10 cellular contexts compared by ENCODE assay signal in the genomic region with DNA sequence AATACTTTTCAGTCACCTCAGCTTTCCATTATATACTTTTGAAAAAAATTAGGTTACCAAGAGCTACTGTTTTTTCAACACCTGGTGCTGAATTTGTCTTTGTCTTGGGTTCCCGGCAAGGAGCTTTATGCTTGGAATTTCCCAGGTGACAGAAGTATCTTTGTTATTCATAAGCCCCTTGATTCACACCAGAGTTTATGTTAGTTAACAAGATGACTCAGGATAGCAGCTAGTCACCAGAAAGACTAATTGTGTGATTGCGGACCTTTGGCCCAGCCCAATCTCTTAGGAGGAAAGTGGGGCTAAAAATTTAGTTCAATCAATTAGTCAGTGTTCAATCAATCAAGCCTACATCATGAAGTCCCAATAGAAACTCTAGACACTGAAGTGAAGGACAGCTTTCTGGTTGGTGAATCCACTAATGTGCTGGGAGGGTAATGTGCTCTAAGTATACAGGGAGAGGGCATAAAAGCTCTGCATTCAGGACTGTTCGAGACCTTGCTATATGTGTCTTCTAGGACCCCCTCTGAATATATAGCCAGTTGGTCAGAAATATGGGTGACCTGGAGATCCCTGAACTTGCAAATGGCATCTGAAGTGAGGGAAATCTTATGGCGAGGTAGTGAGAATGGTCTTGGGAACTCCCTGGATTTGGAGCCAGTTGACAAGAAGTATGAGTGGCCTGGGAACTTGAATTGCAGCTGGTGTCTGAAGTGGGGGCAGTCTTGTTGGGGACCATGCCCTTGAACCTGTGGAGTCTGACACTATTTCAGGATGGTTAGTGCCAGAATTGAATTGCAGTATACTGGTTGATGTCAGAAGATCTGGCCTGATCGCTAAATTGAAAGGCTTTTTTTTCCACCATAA. TPM values are rescaled to one million over a fixed set of nuclear protein-coding genes. Genes with fewer than 3 reads are reported as not detected.
DNase-seq lines count a peak whose midpoint lies in the region; ATAC-seq, FAIRE-seq and TF ChIP-seq lines count a peak whose summit lies in the region.
"Had no signal": no experiment of that assay in that cellular context is flagged by ENCODE, and none has a peak within 500 bp of the region (broad histone marks: within the 10 kb centered on the region; RNA-seq: fewer than 3 reads in every experiment).

No MANE protein-coding gene starts in this region.

- no peaks in the 10 kb centered on the region for H3K9me3 Mint-ChIP-seq in activated CD4-positive, alpha-beta T cell treated with anti-CD3 and anti-CD28 coated beads for 36 hours (ENCODE audit: low read depth)

- H3K27me3 ChIP-seq in foreskin keratinocyte: no peaks in the 10 kb centered on the region
- H3K27me3 ChIP-seq in smooth muscle cell (ENCODE audit: low read depth): no peaks in the 10 kb centered on the region

- H3K9ac ChIP-seq in smooth muscle cell (ENCODE audit: low read depth): no peak overlapping the region

- TF ChIP-seq CTCF in foreskin keratinocyte (conservative IDR thresholded peaks at IDR 0.05) (no peak), smooth muscle cell (IDR thresholded peaks at IDR 0.05; ENCODE audit: borderline replicate concordance, insufficient read depth, poor library complexity, severe bottlenecking) (no peak)

- no peaks in the 10 kb centered on the region for H3K27me3 Mint-ChIP-seq in activated CD4-positive, alpha-beta T cell treated with anti-CD3 and anti-CD28 coated beads for 36 hours

- H3K4me1 Mint-ChIP-seq in activated CD4-positive, alpha-beta T cell treated with anti-CD3 and anti-CD28 coated beads for 36 hours: peaks cover 47% of the 10 kb centered on the region

- CTCF ChIA-PET in activated CD4-positive, alpha-beta T cell treated with anti-CD3 and anti-CD28 coated beads for 36 hours (lab: Charles Lee): interaction anchor here (1.1 to 3.2 kb wide), 14 partner anchors 7 to 278 kb away, joined by 3 to 29 read pairs (median 12); a partner anchor contains a TSS

- H3K4me2 ChIP-seq in smooth muscle cell: peak overlapping the region; percentile 50

- H3K79me2 ChIP-seq in smooth muscle cell (ENCODE audit: low read depth): peaks cover 97% of the 10 kb centered on the region

- FAIRE-seq in RCC 7860 (lab: Jason Lieb, UNC) (no peak), frontal cortex (lab: Jason Lieb, UNC) (no peak)

- H3K4me3 Mint-ChIP-seq in activated CD4-positive, alpha-beta T cell treated with anti-CD3 and anti-CD28 coated beads for 36 hours: no peak overlapping the region

- H3K9me3 ChIP-seq in smooth muscle cell (replicated peaks; ENCODE audit: low read depth): no peaks in the 10 kb centered on the region

- intact Hi-C loops in activated CD4-positive, alpha-beta T cell treated with anti-CD3 and anti-CD28 coated beads for 36 hours (cut with DNase I, micrococcal nuclease): no loop called here

- H3K4me3 ChIP-seq in smooth muscle cell: no peak overlapping the region

- H3F3A ChIP-seq in smooth muscle cell (ENCODE audit: low read depth): peaks cover 15% of the 10 kb centered on the region

- H4K20me1 ChIP-seq in smooth muscle cell (ENCODE audit: low read depth): peaks cover 40% of the 10 kb centered on the region

- peak overlapping the region; percentile 52 for H3K27ac Mint-ChIP-seq in activated CD4-positive, alpha-beta T cell treated with anti-CD3 and anti-CD28 coated beads for 36 hours

- H3K4me1 ChIP-seq in foreskin keratinocyte: peaks cover 20% of the 10 kb centered on the region
- H3K4me1 ChIP-seq in smooth muscle cell (ENCODE audit: low read depth): peaks cover 35% of the 10 kb centered on the region

- POLR2A ChIA-PET in activated CD4-positive, alpha-beta T cell treated with anti-CD3 and anti-CD28 coated beads for 36 hours (lab: Charles Lee): interaction anchor here (0.7 kb wide), 3 partner anchors 16 to 250 kb away, joined by 3 to 4 read pairs (median 4); a partner anchor contains a TSS

- peaks cover 4% of the 10 kb centered on the region for H3K36me3 ChIP-seq in smooth muscle cell (ENCODE audit: low read depth)

- H2AFZ ChIP-seq in smooth muscle cell (ENCODE audit: low read depth): no peak overlapping the region

- H3K27ac ChIP-seq in foreskin keratinocyte (peak overlapping the region; percentile 54), smooth muscle cell (ENCODE audit: low read depth) (peak overlapping the region; percentile 60)

- DNase-seq in activated CD4-positive, alpha-beta T cell treated with anti-CD3 and anti-CD28 coated beads for 36 hours: peak; percentile 13
- DNase-seq in activated CD4-positive, alpha-beta T cell treated with anti-CD3 and anti-CD28 coated beads, Interleukin-2, amount 50 U/mL, for 4 hours: no peak
- peak; percentile 10 for DNase-seq in RCC 7860 (ENCODE audit: low spot score)
- DNase-seq in foreskin keratinocyte: peak; percentile 67 to 71
- no peak for DNase-seq in smooth muscle cell (lab: John Stamatoyannopoulos, UW; ENCODE audit: unreplicated experiment)
- DNase-seq in frontal cortex (ENCODE audit: low spot score in 2 of 2): no peak
- DNase-seq: activated naive CD4-positive, alpha-beta T cell; NCI-H187 treated with DMSO at 0.1 percent for 48 hours had no signal

- peaks cover 34% of the 10 kb centered on the region for H3K36me3 Mint-ChIP-seq in activated CD4-positive, alpha-beta T cell treated with anti-CD3 and anti-CD28 coated beads for 36 hours (ENCODE audit: low read depth)

- 66% methylated on average over 5 of the region's 5 CpGs for WGBS in smooth muscle cell (ENCODE audit: low lambda C conversion rate)

- ATAC-seq in activated CD4-positive, alpha-beta T cell treated with anti-CD3 and anti-CD28 coated beads for 36 hours: peak; percentile 87
- ATAC-seq in foreskin keratinocyte (peak; percentile 94), HG02938 (IDR thresholded peaks at IDR 0.05; ENCODE audit: unreplicated experiment) (no peak), GM21367 (IDR thresholded peaks at IDR 0.05; ENCODE audit: unreplicated experiment) (no peak)

RNA-seq across cellular contexts. Expression of a gene that starts 16.2 kb away (rescaled TPM):
- 10 to 100 TPM; 23.4 to 44.3 TPM for total RNA-seq in activated CD4-positive, alpha-beta T cell treated with anti-CD3 and anti-CD28 coated beads for 36 hours
- 69.1 and 72.1 TPM in 2 replicates for total RNA-seq in foreskin keratinocyte
- 24.5 and 28.8 TPM in 2 replicates for polyA plus RNA-seq in foreskin keratinocyte
- 230 and 282 TPM in 2 replicates for total RNA-seq in smooth muscle cell
- polyA plus RNA-seq in smooth muscle cell: 99.3 and 110 TPM in 2 replicates
- total RNA-seq in frontal cortex: 167 TPM

RNA-seq across cellular contexts. Expression of a gene that starts 24.8 kb away (rescaled TPM):
- 100 to 1,000 TPM; 468 to 520 TPM for total RNA-seq in activated CD4-positive, alpha-beta T cell treated with anti-CD3 and anti-CD28 coated beads for 36 hours
- total RNA-seq in foreskin keratinocyte (475 and 490 TPM in 2 replicates), smooth muscle cell (321 and 1,287 TPM in 2 replicates), frontal cortex (247 TPM)
- polyA plus RNA-seq in foreskin keratinocyte (478 and 491 TPM in 2 replicates), smooth muscle cell (771 and 802 TPM in 2 replicates)

Comparison
In these comparisons a context has a peak if more than half of its experiments do, and no peak if none do; other contexts are left out.
1. DNase-seq: peak in activated CD4-positive, alpha-beta T cell treated with anti-CD3 and anti-CD28 coated beads for 36 hours (single experiment), RCC 7860 (single experiment) and foreskin keratinocyte (2 of 2); none in activated CD4-positive, alpha-beta T cell treated with anti-CD3 and anti-CD28 coated beads, Interleukin-2, amount 50 U/mL, for 4 hours (0 of 2), smooth muscle cell (single experiment) and frontal cortex (0 of 2).
2. ATAC-seq: peak in activated CD4-positive, alpha-beta T cell treated with anti-CD3 and anti-CD28 coated beads for 36 hours (single experiment) and foreskin keratinocyte (single experiment); none in HG02938 (single experiment) and GM21367 (single experiment).